In the genomic region with DNA sequence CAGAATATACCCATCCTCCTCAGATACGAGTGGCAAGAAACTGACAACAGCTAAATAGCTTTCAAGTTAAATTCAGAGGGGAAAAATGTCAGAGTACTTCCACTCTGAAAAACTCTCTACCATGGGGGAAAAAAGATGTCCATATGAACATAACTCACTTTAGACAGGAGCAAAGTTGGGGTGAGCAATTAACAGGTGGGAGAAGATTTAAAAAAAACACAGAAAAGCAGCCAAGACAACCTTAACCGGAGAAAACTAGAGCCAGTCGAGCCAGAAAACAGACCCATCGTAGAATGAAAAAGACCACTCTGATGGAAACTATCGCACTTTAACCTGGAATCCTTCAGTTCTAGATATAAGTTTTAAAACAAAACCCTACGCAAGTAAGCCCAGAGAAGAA, we compare ENCODE assay signal across 9 cellular contexts. TPM values are rescaled to one million over a fixed set of nuclear protein-coding genes. Genes with fewer than 3 reads are reported as not detected.
DNase-seq lines count a peak whose midpoint lies in the region; ATAC-seq and TF ChIP-seq lines count a peak whose summit lies in the region.
"Had no signal": no experiment of that assay in that cellular context is flagged by ENCODE, and none has a peak within 500 bp of the region (broad histone marks: within the 10 kb centered on the region; RNA-seq: fewer than 3 reads in every experiment).

No MANE protein-coding gene starts in this region.

- no peak for TF ChIP-seq POLR2A in breast epithelium (IDR thresholded peaks at IDR 0.05)

- DNase-seq in heart right ventricle (no peak), Right ventricle myocardium superior (no peak), breast epithelium (ENCODE audit: low spot score in 2 of 2) (no peak), aorta (no peak), NCI-H1930 (lab: John Stamatoyannopoulos, UW) (no peak), GM13977 (ENCODE audit: low spot score) (no peak), HK-2 (ENCODE audit: unreplicated experiment) (no peak)
- DNase-seq: left colon had no signal

- H3K9me3 ChIP-seq in heart right ventricle: no peaks in the 10 kb centered on the region
- H3K9me3 ChIP-seq in breast epithelium: no peaks in the 10 kb centered on the region
- no peaks in the 10 kb centered on the region for H3K9me3 ChIP-seq in mononuclear cell (ENCODE audit: low read depth, low read length)
- H3K9me3 ChIP-seq in aorta (ENCODE audit: control insufficient read depth, low read length): no peaks in the 10 kb centered on the region

- H3K27me3 ChIP-seq in heart right ventricle (no peaks in the 10 kb centered on the region), breast epithelium (no peaks in the 10 kb centered on the region), mononuclear cell (ENCODE audit: insufficient read depth, low read length) (no peaks in the 10 kb centered on the region), aorta (ENCODE audit: control insufficient read depth in 1 of 2, insufficient read depth in 2 of 2, low read length in 1 of 2) (no peaks in the 10 kb centered on the region)

- H3K4me3 ChIP-seq in heart right ventricle: peak overlapping the region; percentile 55 to 84 (median 78)
- peak overlapping the region; percentile 76 to 85 (median 80) for H3K4me3 ChIP-seq in breast epithelium
- H3K4me3 ChIP-seq in mononuclear cell (ENCODE audit: low read length): peak overlapping the region; percentile 61
- peak overlapping the region; percentile 47 to 83 for H3K4me3 ChIP-seq in aorta (ENCODE audit: low read length in 2 of 2)

- 2 to 5% methylated on average over 6 of the region's 6 CpGs for WGBS in heart right ventricle, 2 donors
- 1% methylated on average over 6 of the region's 6 CpGs for WGBS in aorta, 2 donors

- in situ Hi-C loops in GM13977 (cut with MboI; ENCODE audit: low pct_unique_long_range_greater_than_20kb, low sequenced_read_pairs, unreplicated experiment): no loop called here

- TF ChIP-seq CTCF in heart right ventricle (IDR thresholded peaks at IDR 0.05) (no peak), breast epithelium (IDR thresholded peaks at IDR 0.05) (no peak), GM13977 (IDR thresholded peaks at IDR 0.05; ENCODE audit: extremely low read depth, insufficient read depth, missing control alignments) (no peak)

- intact Hi-C loops in heart right ventricle (cut with DNase I): loop anchor here in 1 of 10 donors (5.0 kb wide), 1 partner anchor 372 kb away; no protein-coding TSS in a partner anchor
- intact Hi-C loops in Right ventricle myocardium superior (cut with DNase I): no loop called here
- intact Hi-C loops in breast epithelium (cut with DNase I; ENCODE audit: low total_unique reads): no loop called here
- intact Hi-C loops in aorta (cut with DNase I): no loop called here

- ATAC-seq in heart right ventricle: no peak
- no peak for ATAC-seq in Right ventricle myocardium superior (ENCODE audit: poor library complexity)
- ATAC-seq in aorta (ENCODE audit: low FRiP score): no peak

- peaks cover 0 to 48% (median 23%) of the 10 kb centered on the region in 9 donors for H3K36me3 ChIP-seq in heart right ventricle
- no peaks in the 10 kb centered on the region for H3K36me3 ChIP-seq in breast epithelium
- peaks cover 3 to 4% of the 10 kb centered on the region in 2 donors for H3K36me3 ChIP-seq in aorta (ENCODE audit: control insufficient read depth in 1 of 2, insufficient read depth in 2 of 2, low read length in 1 of 2)

- H3K27ac ChIP-seq in heart right ventricle: peak overlapping the region in 9 of 10 donors; percentile 83 to 96 (median 90)
- H3K27ac ChIP-seq in breast epithelium: peak overlapping the region; percentile 93 to 97
- peak overlapping the region; percentile 10 to 78 for H3K27ac ChIP-seq in aorta (ENCODE audit: low read depth in 1 of 2, low read length in 2 of 2)

- H3K4me1 ChIP-seq in heart right ventricle (peaks cover 0 to 44% (median 24%) of the 10 kb centered on the region in 9 donors), breast epithelium (peaks cover 0 to 6% of the 10 kb centered on the region in 2 donors), mononuclear cell (ENCODE audit: insufficient read depth, low read length) (peaks cover 36% of the 10 kb centered on the region), aorta (ENCODE audit: control insufficient read depth in 1 of 2, insufficient read depth in 2 of 2, low read length in 2 of 2) (peaks cover 0 to 5% of the 10 kb centered on the region in 2 donors)

RNA-seq across cellular contexts. Expression of gene TERF2, which starts 0.8 kb away (rescaled TPM):
- 10 to 100 TPM; 19.9 to 31.9 (median 28.3) TPM for total RNA-seq in heart right ventricle
- 10 to 100 TPM in 1 of 2 donors, 1 to 10 TPM in 1; 6.7 to 12.8 TPM for polyA plus RNA-seq in heart right ventricle
- total RNA-seq in Right ventricle myocardium superior: 19.4 TPM
- total RNA-seq in breast epithelium: 10 to 100 TPM; 15.5 to 18.7 (median 18.0) TPM
- 24.6 TPM for total RNA-seq in mononuclear cell
- 10 to 100 TPM; 26.3 to 40.4 TPM for total RNA-seq in aorta
- polyA plus RNA-seq in aorta: 10 to 100 TPM in 1 of 2 donors, 1 to 10 TPM in 1; 7.1 to 13.5 TPM

RNA-seq across cellular contexts. Expression of gene TMED6, which starts 33.4 kb away (rescaled TPM):
- total RNA-seq in heart right ventricle: under 1 TPM in 4 of 10 donors, not detected in 6; 0.32 to 0.41 (median 0.38) TPM
- polyA plus RNA-seq in heart right ventricle: under 1 TPM in 1 of 2 donors, not detected in 1; 0.37 TPM
- not detected for total RNA-seq in Right ventricle myocardium superior
- 1 to 10 TPM in 1 of 3 donors, under 1 TPM in 1, not detected in 1; 0.32 to 1.3 TPM for total RNA-seq in breast epithelium
- 1.0 TPM for total RNA-seq in mononuclear cell
- total RNA-seq in aorta: 1 to 10 TPM in 1 of 2 donors, under 1 TPM in 1; 0.84 to 1.1 TPM
- not detected for polyA plus RNA-seq in aorta

RNA-seq across cellular contexts. Expression of gene CYB5B, which starts 39.4 kb away (rescaled TPM):
- total RNA-seq in heart right ventricle (10 to 100 TPM; 59.8 to 84.2 (median 72.5) TPM), Right ventricle myocardium superior (55.4 TPM), breast epithelium (10 to 100 TPM; 28.2 to 48.0 (median 34.7) TPM), mononuclear cell (23.4 TPM), aorta (10 to 100 TPM; 45.8 to 55.0 TPM)
- polyA plus RNA-seq in heart right ventricle (10 to 100 TPM; 53.8 to 59.9 TPM), aorta (10 to 100 TPM; 41.5 to 75.0 TPM)

RNA-seq across cellular contexts. Expression of gene NIP7, which starts 45.4 kb away (rescaled TPM):
- total RNA-seq in heart right ventricle: 10 to 100 TPM in 1 of 10 donors, 1 to 10 TPM in 9; 6.1 to 15.8 (median 7.8) TPM
- polyA plus RNA-seq in heart right ventricle: 1 to 10 TPM; 8.0 to 8.2 TPM
- total RNA-seq in Right ventricle myocardium superior: 7.3 TPM
- total RNA-seq in breast epithelium: 10 to 100 TPM; 10.6 to 16.1 (median 15.4) TPM
- 22.5 TPM for total RNA-seq in mononuclear cell
- total RNA-seq in aorta: 10 to 100 TPM; 11.5 to 21.3 TPM
- polyA plus RNA-seq in aorta: 10 to 100 TPM in 1 of 2 donors, 1 to 10 TPM in 1; 7.1 to 14.5 TPM

RNA-seq across cellular contexts. Expression of gene COG8, which starts 45.6 kb away (rescaled TPM):
- 10 to 100 TPM; 20.0 to 29.1 (median 23.7) TPM for total RNA-seq in heart right ventricle
- 10 to 100 TPM; 15.7 to 16.8 TPM for polyA plus RNA-seq in heart right ventricle
- total RNA-seq in Right ventricle myocardium superior: 22.0 TPM
- 10 to 100 TPM; 40.2 to 52.8 (median 44.9) TPM for total RNA-seq in breast epithelium
- total RNA-seq in mononuclear cell: 15.3 TPM
- total RNA-seq in aorta: 10 to 100 TPM; 21.5 to 29.4 TPM
- 10 to 100 TPM in 1 of 2 donors, 1 to 10 TPM in 1; 5.3 to 16.5 TPM for polyA plus RNA-seq in aorta

Comparison
In these comparisons a context has a peak if more than half of its experiments do, and no peak if none do; other contexts are left out.
1. H3K27ac ChIP-seq: peak in every context shown above with its lines; median percentile 95 in breast epithelium; 90 in heart right ventricle; 44 in aorta.